In genomic region chr9:18706648-18707047, GRCh38 we compare ENCODE assay signal across 17 cellular contexts.
"Had no signal": no experiment of that assay in that cellular context is flagged by ENCODE, and none has a peak within 500 bp of the region (broad histone marks: within the 10 kb centered on the region; RNA-seq: fewer than 3 reads in every experiment).

No MANE protein-coding gene starts in this region.

- H3K36me3 ChIP-seq: spleen had no signal

- H3K4me1 Mint-ChIP-seq: activated B cell treated with CpG ODN at 0.5 μM for 24 hours; activated CD4-positive, alpha-beta T cell treated with anti-CD3 and anti-CD28 coated beads, Interleukin-2, amount 10 ng/mL, durations not matched to agents 24 days and 14 days; natural killer cell; stimulated activated naive B cell treated with anti-CD40 and anti-IgM and Interleukin-4, amounts not matched to agents 10 μg/mL and 1 μg/mL and 100 μg/mL, for 72 hours had no signal

- ATAC-seq: left colon; mucosa of descending colon; natural killer cell; stimulated activated naive B cell treated with anti-CD40 and anti-IgM and Interleukin-4, amounts not matched to agents 10 μg/mL and 1 μg/mL and 100 μg/mL, for 72 hours had no signal

- H3K27me3 Mint-ChIP-seq: activated B cell treated with CpG ODN at 0.5 μM for 24 hours; activated CD4-positive, alpha-beta T cell treated with anti-CD3 and anti-CD28 coated beads, Interleukin-2, amount 10 ng/mL, durations not matched to agents 24 days and 14 days; stimulated activated naive B cell treated with anti-CD40 and anti-IgM and Interleukin-4, amounts not matched to agents 10 μg/mL and 1 μg/mL and 100 μg/mL, for 72 hours had no signal

- H3K9me3 ChIP-seq: mucosa of descending colon had no signal

- H3K36me3 Mint-ChIP-seq: natural killer cell; stimulated activated naive B cell treated with anti-CD40 and anti-IgM and Interleukin-4, amounts not matched to agents 10 μg/mL and 1 μg/mL and 100 μg/mL, for 72 hours had no signal

- H3K4me3 Mint-ChIP-seq: activated B cell treated with CpG ODN at 0.5 μM for 24 hours; activated CD4-positive, alpha-beta T cell treated with anti-CD3 and anti-CD28 coated beads, Interleukin-2, amount 10 ng/mL, durations not matched to agents 24 days and 14 days; natural killer cell; stimulated activated naive B cell treated with anti-CD40 and anti-IgM and Interleukin-4, amounts not matched to agents 10 μg/mL and 1 μg/mL and 100 μg/mL, for 72 hours; T-helper 1 cell treated with Interleukin-12 subunit alpha and Interleukin-12 subunit beta and Interleukin-4 antibody, amounts not matched to agents 30 μg/mL and 1 μg/mL, for 36 hours had no signal

- H3K4me3 ChIP-seq: mucosa of descending colon, SK-N-MC, spleen had no signal

- DNase-seq: activated B cell treated with CpG ODN at 0.5 μM for 24 hours; activated CD4-positive, alpha-beta T cell treated with anti-CD3 and anti-CD28 coated beads, Interleukin-2, amount 10 ng/mL, durations not matched to agents 24 days and 14 days; activated CD8-positive, alpha-beta memory T cell treated with anti-CD3 and anti-CD28 coated beads for 24 hours; activated naive CD4-positive, alpha-beta T cell treated with anti-CD3 and anti-CD28 coated beads, Interleukin-2, amount 50 U/mL, for 16 hours; brain microvascular endothelial cell; erythroblast; left colon; natural killer cell; right cardiac atrium; spleen; stimulated activated CD4-positive, alpha-beta T cell treated with anti-CD3 and anti-CD28 coated beads, Interleukin-1b, Interleukin-23, amount 100 ng/mL, for 48 hours; stimulated activated naive B cell treated with anti-CD40 and anti-IgM and Interleukin-4, amounts not matched to agents 10 μg/mL and 1 μg/mL and 100 μg/mL, for 72 hours; trophoblast cell had no signal

- H3K27ac Mint-ChIP-seq: activated B cell treated with CpG ODN at 0.5 μM for 24 hours; activated CD4-positive, alpha-beta T cell treated with anti-CD3 and anti-CD28 coated beads, Interleukin-2, amount 10 ng/mL, durations not matched to agents 24 days and 14 days; activated T-helper 2 cell treated with anti-CD3 and anti-CD28 coated beads, Interferon-gamma antibody, Interleukin-2, Interleukin-4, amounts not matched to agents 10 μg/mL and 5 μg/mL and 100 μg/mL, durations not matched to agents 14 hours and 24 hours and 36 hours; natural killer cell; stimulated activated naive B cell treated with anti-CD40 and anti-IgM and Interleukin-4, amounts not matched to agents 10 μg/mL and 1 μg/mL and 100 μg/mL, for 72 hours; T-helper 1 cell treated with Interleukin-12 subunit alpha and Interleukin-12 subunit beta and Interleukin-4 antibody, amounts not matched to agents 30 μg/mL and 1 μg/mL, for 36 hours had no signal

- H3K27ac ChIP-seq: brain microvascular endothelial cell, SK-N-MC, spleen had no signal

- H3K27me3 ChIP-seq: brain microvascular endothelial cell, spleen had no signal

- H3K4me1 ChIP-seq: spleen had no signal

- H3K9me3 Mint-ChIP-seq: activated CD4-positive, alpha-beta T cell treated with anti-CD3 and anti-CD28 coated beads, Interleukin-2, amount 10 ng/mL, durations not matched to agents 24 days and 14 days; activated T-helper 2 cell treated with anti-CD3 and anti-CD28 coated beads, Interferon-gamma antibody, Interleukin-2, Interleukin-4, amounts not matched to agents 10 μg/mL and 5 μg/mL and 100 μg/mL, durations not matched to agents 14 hours and 24 hours and 36 hours; natural killer cell; T-helper 1 cell treated with Interleukin-12 subunit alpha and Interleukin-12 subunit beta and Interleukin-4 antibody, amounts not matched to agents 30 μg/mL and 1 μg/mL, for 36 hours had no signal
